In genomic region chr2:235026137-235026536, GRCh38 we compare ENCODE assay signal across 9 cellular contexts.
A peak's percentile ranks its signal among the peaks of the same experiment; 100 is the strongest.
DNase-seq lines count a peak whose midpoint lies in the region; ATAC-seq and TF ChIP-seq lines count a peak whose summit lies in the region.
"Had no signal": no experiment of that assay in that cellular context is flagged by ENCODE, and none has a peak within 500 bp of the region (broad histone marks: within the 10 kb centered on the region; RNA-seq: fewer than 3 reads in every experiment).

No MANE protein-coding gene starts in this region.

- no peak overlapping the region for H2AFZ ChIP-seq in smooth muscle cell (ENCODE audit: low read depth)

- H3K4me2 ChIP-seq in smooth muscle cell: peak overlapping the region; percentile 2

- no peak overlapping the region for H3K9ac ChIP-seq in smooth muscle cell (ENCODE audit: low read depth)

- no peaks in the 10 kb centered on the region for H3K36me3 ChIP-seq in smooth muscle cell (ENCODE audit: low read depth)

- H4K20me1 ChIP-seq in smooth muscle cell (ENCODE audit: low read depth): peaks cover 100% of the 10 kb centered on the region

- no peaks in the 10 kb centered on the region for H3K9me3 ChIP-seq in smooth muscle cell (replicated peaks; ENCODE audit: low read depth)

- H3K27me3 ChIP-seq in smooth muscle cell (ENCODE audit: low read depth): no peaks in the 10 kb centered on the region

- TF ChIP-seq CTCF in fibroblast of villous mesenchyme (IDR thresholded peaks at IDR 0.05; ENCODE audit: insufficient read depth, low read depth, low read length) (no peak), smooth muscle cell (IDR thresholded peaks at IDR 0.05; ENCODE audit: borderline replicate concordance, insufficient read depth, poor library complexity, severe bottlenecking) (no peak)

- H3F3A ChIP-seq in smooth muscle cell (ENCODE audit: low read depth): no peaks in the 10 kb centered on the region

- H3K4me3 ChIP-seq in fibroblast of villous mesenchyme (ENCODE audit: low read depth, low read length): no peak overlapping the region
- no peak overlapping the region for H3K4me3 ChIP-seq in smooth muscle cell

- peaks cover 11% of the 10 kb centered on the region for H3K4me1 ChIP-seq in smooth muscle cell (ENCODE audit: low read depth)

- peaks cover 80% of the 10 kb centered on the region for H3K79me2 ChIP-seq in smooth muscle cell (ENCODE audit: low read depth)

- WGBS in smooth muscle cell (ENCODE audit: low lambda C conversion rate): 45% methylated on average over 9 of the region's 9 CpGs

- DNase-seq in H4 (ENCODE audit: low spot score): peak; percentile 76
- peak; percentile 85 for DNase-seq in fibroblast of villous mesenchyme (ENCODE audit: low read depth)
- DNase-seq in smooth muscle cell (lab: John Stamatoyannopoulos, UW; ENCODE audit: unreplicated experiment): no peak
- DNase-seq in NOMO-1 treated with DMSO at 0.1 percent for 48 hours (lab: John Stamatoyannopoulos, UW; ENCODE audit: unreplicated experiment): no peak
- no peak for DNase-seq in NCI-H1930 (lab: John Stamatoyannopoulos, UW)
- DNase-seq: T-helper 9 cell had no signal

- peak; percentile 63 for ATAC-seq in SK-N-SH treated with all-trans-retinoic acid at 6 μM for 48 hours
- ATAC-seq in HG03460 (IDR thresholded peaks at IDR 0.05; ENCODE audit: unreplicated experiment): no peak
- no peak for ATAC-seq in HG02763 (IDR thresholded peaks at IDR 0.05; ENCODE audit: unreplicated experiment)

- peak overlapping the region; percentile 14 for H3K27ac ChIP-seq in smooth muscle cell (ENCODE audit: low read depth)

TF ChIP-seq in SK-N-SH treated with all-trans-retinoic acid at 6 μM for 48 hours, 23 proteins besides CTCF, POLR2A, EP300 and RAD21:
- TF ChIP-seq GLIS3 (CRISPR knock-in tag; IDR thresholded peaks at IDR 0.05): no peak
- TF ChIP-seq CSRNP3 (CRISPR knock-in tag; IDR thresholded peaks at IDR 0.05): no peak
- no peak for TF ChIP-seq ZNF565 (CRISPR knock-in tag; conservative IDR thresholded peaks at IDR 0.05; ENCODE audit: low read depth)
- no peak for TF ChIP-seq SNAI2 (CRISPR knock-in tag; IDR thresholded peaks at IDR 0.05)
- TF ChIP-seq TOX (CRISPR knock-in tag; IDR thresholded peaks at IDR 0.05; ENCODE audit: borderline replicate concordance): no peak
- no peak for TF ChIP-seq TCF4 (CRISPR knock-in tag; IDR thresholded peaks at IDR 0.05; ENCODE audit: borderline replicate concordance)
- no peak for TF ChIP-seq CSDC2 (CRISPR knock-in tag; IDR thresholded peaks at IDR 0.05)
- TF ChIP-seq ARNTL (CRISPR knock-in tag; IDR thresholded peaks at IDR 0.05; ENCODE audit: borderline replicate concordance, low read depth): no peak
- no peak for TF ChIP-seq ISL1 (CRISPR knock-in tag; IDR thresholded peaks at IDR 0.05)
- TF ChIP-seq POU6F1 (CRISPR knock-in tag; IDR thresholded peaks at IDR 0.05; ENCODE audit: borderline replicate concordance, low read depth): no peak

Comparison
In these comparisons a context has a peak if more than half of its experiments do, and no peak if none do; other contexts are left out.
1. DNase-seq: peak in H4 (single experiment) and fibroblast of villous mesenchyme (single experiment); none in smooth muscle cell (single experiment), NOMO-1 treated with DMSO at 0.1 percent for 48 hours (single experiment) and NCI-H1930 (0 of 2).